12 cellular contexts compared by ENCODE assay signal in genomic region chr1:43300661-43301094, GRCh38. TPM values are rescaled to one million over a fixed set of nuclear protein-coding genes. Genes with fewer than 3 reads are reported as not detected.
DNase-seq lines count a peak whose midpoint lies in the region; ATAC-seq and TF ChIP-seq lines count a peak whose summit lies in the region.
"Had no signal": no experiment of that assay in that cellular context is flagged by ENCODE, and none has a peak within 500 bp of the region (broad histone marks: within the 10 kb centered on the region; RNA-seq: fewer than 3 reads in every experiment).

TSS of gene TIE1 (plus strand) at chr1:43300982. CDS start at chr1:43301072, 90 bp downstream.

- H3K27ac ChIP-seq in thoracic aorta = no peak within 1 kb of the TSS

- H3K4me3 ChIP-seq in NB4 (ENCODE audit: low read depth, low read length) = no peak within 1 kb of the TSS
- no peak within 1 kb of the TSS for H3K4me3 ChIP-seq in thoracic aorta

- no peaks in the 10 kb centered on the region for H3K27me3 ChIP-seq in thoracic aorta (replicated peaks; ENCODE audit: insufficient read depth)

- intact Hi-C loops in activated T-helper 2 cell treated with anti-CD3 and anti-CD28 coated beads, Interferon-gamma antibody, Interleukin-2, Interleukin-4, amounts not matched to agents 10 μg/mL and 5 μg/mL and 100 μg/mL, durations not matched to agents 14 hours and 24 hours and 36 hours (cut with micrococcal nuclease) = no loop called here

- H3K9me3 ChIP-seq in thoracic aorta = no peaks in the 10 kb centered on the region

- H3K27ac Mint-ChIP-seq in activated T-helper 2 cell treated with anti-CD3 and anti-CD28 coated beads, Interferon-gamma antibody, Interleukin-2, Interleukin-4, amounts not matched to agents 10 μg/mL and 5 μg/mL and 100 μg/mL, durations not matched to agents 14 hours and 24 hours and 36 hours = no peak within 1 kb of the TSS
- H3K27ac Mint-ChIP-seq: activated CD8-positive, alpha-beta T cell treated with anti-CD3 and anti-CD28 coated beads for 36 hours had no signal

- no peaks in the 10 kb centered on the region for H3K27me3 Mint-ChIP-seq in activated T-helper 2 cell treated with anti-CD3 and anti-CD28 coated beads, Interferon-gamma antibody, Interleukin-2, Interleukin-4, amounts not matched to agents 10 μg/mL and 5 μg/mL and 100 μg/mL, durations not matched to agents 14 hours and 24 hours and 36 hours (ENCODE audit: low read depth)
- H3K27me3 Mint-ChIP-seq: activated CD8-positive, alpha-beta T cell treated with anti-CD3 and anti-CD28 coated beads for 36 hours had no signal

- ATAC-seq in esophagus mucosa (peak; percentile 50), thoracic aorta (ENCODE audit: insufficient number of reproducible peaks, low FRiP score, low read depth) (no peak), GM19035 (IDR thresholded peaks at IDR 0.05; ENCODE audit: unreplicated experiment) (no peak), GM21619 (IDR thresholded peaks at IDR 0.05; ENCODE audit: unreplicated experiment) (no peak)
- ATAC-seq: activated CD8-positive, alpha-beta T cell treated with anti-CD3 and anti-CD28 coated beads for 36 hours had no signal

- H3K4me3 Mint-ChIP-seq in activated T-helper 2 cell treated with anti-CD3 and anti-CD28 coated beads, Interferon-gamma antibody, Interleukin-2, Interleukin-4, amounts not matched to agents 10 μg/mL and 5 μg/mL and 100 μg/mL, durations not matched to agents 14 hours and 24 hours and 36 hours (ENCODE audit: low read depth) = no peak within 1 kb of the TSS
- H3K4me3 Mint-ChIP-seq: activated CD8-positive, alpha-beta T cell treated with anti-CD3 and anti-CD28 coated beads for 36 hours; CD4-positive, CD25-positive, alpha-beta regulatory T cell had no signal

- no peak for TF ChIP-seq POLR2A in NB4 (IDR thresholded peaks at IDR 0.05; ENCODE audit: extremely low read depth, insufficient read length)

- no peaks in the 10 kb centered on the region for H3K36me3 ChIP-seq in thoracic aorta

- TF ChIP-seq CTCF in NB4 (IDR thresholded peaks at IDR 0.05; ENCODE audit: low read depth, low read length) (no peak), thoracic aorta (IDR thresholded peaks at IDR 0.05) (no peak)

- peaks cover 15% of the 10 kb centered on the region for H3K4me1 Mint-ChIP-seq in activated T-helper 2 cell treated with anti-CD3 and anti-CD28 coated beads, Interferon-gamma antibody, Interleukin-2, Interleukin-4, amounts not matched to agents 10 μg/mL and 5 μg/mL and 100 μg/mL, durations not matched to agents 14 hours and 24 hours and 36 hours (ENCODE audit: low read depth)

- DNase-seq in NB4 (ENCODE audit: low read depth) = peak; percentile 44
- no peak for DNase-seq in mucosa of gallbladder (ENCODE audit: low spot score)
- no peak for DNase-seq in thoracic aorta (ENCODE audit: low spot score)
- no peak for DNase-seq in kidney tubule cell (ENCODE audit: low spot score)
- no peak for DNase-seq in activated T-helper 2 cell treated with anti-CD3 and anti-CD28 coated beads, Interferon-gamma antibody, Interleukin-2, Interleukin-4, amounts not matched to agents 10 μg/mL and 5 μg/mL and 100 μg/mL, durations not matched to agents 14 hours and 24 hours and 36 hours (ENCODE audit: low spot score)
- DNase-seq: activated CD8-positive, alpha-beta T cell treated with anti-CD3 and anti-CD28 coated beads for 36 hours; amniotic stem cell; CD4-positive, CD25-positive, alpha-beta regulatory T cell; NCI-H1048 had no signal

- no peaks in the 10 kb centered on the region for H3K36me3 Mint-ChIP-seq in activated T-helper 2 cell treated with anti-CD3 and anti-CD28 coated beads, Interferon-gamma antibody, Interleukin-2, Interleukin-4, amounts not matched to agents 10 μg/mL and 5 μg/mL and 100 μg/mL, durations not matched to agents 14 hours and 24 hours and 36 hours (ENCODE audit: low read depth)
- H3K36me3 Mint-ChIP-seq: CD4-positive, CD25-positive, alpha-beta regulatory T cell had no signal

- no peaks in the 10 kb centered on the region for H3K9me3 Mint-ChIP-seq in activated T-helper 2 cell treated with anti-CD3 and anti-CD28 coated beads, Interferon-gamma antibody, Interleukin-2, Interleukin-4, amounts not matched to agents 10 μg/mL and 5 μg/mL and 100 μg/mL, durations not matched to agents 14 hours and 24 hours and 36 hours
- H3K9me3 Mint-ChIP-seq: activated CD8-positive, alpha-beta T cell treated with anti-CD3 and anti-CD28 coated beads for 36 hours had no signal

- H3K4me1 ChIP-seq in thoracic aorta (ENCODE audit: control insufficient read depth in 1 of 2, low read depth in 2 of 2) = peaks cover 9 to 14% of the 10 kb centered on the region in 2 donors

RNA-seq across cellular contexts. Expression of gene TIE1, which starts in this region (rescaled TPM):
- total RNA-seq in esophagus mucosa = 4.1 TPM
- 23.3 TPM for total RNA-seq in mucosa of gallbladder
- total RNA-seq in thoracic aorta = 10 to 100 TPM; 23.7 to 25.7 TPM
- total RNA-seq in activated T-helper 2 cell treated with anti-CD3 and anti-CD28 coated beads, Interferon-gamma antibody, Interleukin-2, Interleukin-4, amounts not matched to agents 10 μg/mL and 5 μg/mL and 100 μg/mL, durations not matched to agents 14 hours and 24 hours and 36 hours = 2.9 and 3.1 TPM in 2 replicates
